In genomic region chr2:24493713-24494112, GRCh38 we compare ENCODE assay signal across 10 cellular contexts. TPM values are rescaled to one million over a fixed set of nuclear protein-coding genes. Genes with fewer than 3 reads are reported as not detected.
DNase-seq lines count a peak whose midpoint lies in the region; ATAC-seq, FAIRE-seq and TF ChIP-seq lines count a peak whose summit lies in the region.
"Had no signal": no experiment of that assay in that cellular context is flagged by ENCODE, and none has a peak within 500 bp of the region (broad histone marks: within the 10 kb centered on the region; RNA-seq: fewer than 3 reads in every experiment).

No MANE protein-coding gene starts in this region.

- H3K4me3 ChIP-seq in HL-60 (replicated peaks; ENCODE audit: insufficient read depth, low read length) = no peak overlapping the region
- peak overlapping the region; percentile 69; the same call in 1 of the 2 replicates for H3K4me3 ChIP-seq in K562
- H3K4me3 ChIP-seq: HAP-1 had no signal

- no peak for ATAC-seq in K562
- ATAC-seq in naive B cell (ENCODE audit: low read depth in 2 of 2) = no peak
- ATAC-seq in HG03025 (IDR thresholded peaks at IDR 0.05; ENCODE audit: low FRiP score, unreplicated experiment) = no peak

- 50% methylated on average over 1 of the region's 1 CpG for WGBS in K562 (ENCODE audit: insufficient coverage, low coverage, missing lambda C conversion rate)

- peaks cover 73% of the 10 kb centered on the region for H3K79me2 ChIP-seq in K562 (ENCODE audit: control insufficient read depth, insufficient read depth, low read length)

- H3K27me3 Mint-ChIP-seq in naive B cell = no peaks in the 10 kb centered on the region

- no TSS peak for BruUV-seq in K562 (replicated peaks; lab: Mats Ljungman, UMichigan)

- no peak overlapping the region for H2AFZ ChIP-seq in K562 (ENCODE audit: low read depth, low read length)

- H3K27ac ChIP-seq in HL-60 (replicated peaks) = peak overlapping the region; percentile 47
- H3K27ac ChIP-seq in K562 (ENCODE audit: extremely low read depth, low read depth, low read length) = no peak overlapping the region

- H3K36me3 ChIP-seq in K562 (ENCODE audit: control insufficient read depth, insufficient read depth, low read length) = no peaks in the 10 kb centered on the region
- H3K36me3 ChIP-seq: HAP-1 had no signal

- no peak for TF ChIP-seq RAD21 in K562 (CRISPR knock-in tag; conservative IDR thresholded peaks at IDR 0.05 in 1 of 2, IDR thresholded peaks at IDR 0.05 in 1 of 2)

- CTCF ChIA-PET in K562 (lab: Yijun Ruan, JAX; ENCODE audit: low intra/inter-chr PET ratio) = no interaction called here

- H3K9me3 Mint-ChIP-seq in naive B cell = no peaks in the 10 kb centered on the region

- TF ChIP-seq CTCF in HL-60 (IDR thresholded peaks at IDR 0.05; ENCODE audit: insufficient read depth, low read length) (no peak), K562 (IDR thresholded peaks at IDR 0.05 in 2 of 3, conservative IDR thresholded peaks at IDR 0.05 in 1 of 3; ENCODE audit: insufficient read depth in 2 of 3, low read depth in 1 of 3, low read length in 3 of 3) (no peak)

- no peak for TF ChIP-seq POLR2A in K562 (conservative IDR thresholded peaks at IDR 0.05)

- H3K9me3 ChIP-seq in K562 (replicated peaks; ENCODE audit: control insufficient read depth, insufficient read depth, low read depth, low read length) = no peaks in the 10 kb centered on the region
- H3K9me3 ChIP-seq: HAP-1 had no signal

- in situ Hi-C loops in K562 (cut with MboI) = loop anchor here (5.0 kb wide), 1 partner anchor 304 kb away; no protein-coding TSS in a partner anchor

- H3K27ac Mint-ChIP-seq in naive B cell = peak overlapping the region in 1 of 6 donors; percentile 23

- no peak for FAIRE-seq in K562 (lab: Jason Lieb, UNC)

- H3K27me3 ChIP-seq in HL-60 (ENCODE audit: insufficient read depth, poor library complexity, severe bottlenecking) (no peaks in the 10 kb centered on the region), K562 (ENCODE audit: control insufficient read depth in 2 of 2, insufficient read depth in 2 of 2, low read length in 2 of 2) (no peaks in the 10 kb centered on the region)

- no peak for TF ChIP-seq EP300 in K562 (IDR thresholded peaks at IDR 0.05; ENCODE audit: low read length)

- POLR2A ChIA-PET in K562 (lab: Yijun Ruan, JAX) = interaction anchor here (0.7 to 5.9 kb wide), 3 partner anchors 14 to 63 kb away, joined by 3 to 33 read pairs (median 4); no protein-coding TSS in a partner anchor

- intact Hi-C loops in K562 (cut with micrococcal nuclease) = loop anchor here (5.0 kb wide), 3 partner anchors 36 to 334 kb away; no protein-coding TSS in a partner anchor

- peak; percentile 83 to 88 for DNase-seq in AML-193 (lab: John Stamatoyannopoulos, UW)
- peak; percentile 27 to 55 for DNase-seq in HL-60 (ENCODE audit: low read depth in 1 of 2, low spot score in 1 of 2)
- no peak for DNase-seq in K562 (ENCODE audit: extremely low read depth in 1 of 4, low spot score in 3 of 4)
- no peak for DNase-seq in naive B cell
- no peak for DNase-seq in NCI-H446 (lab: John Stamatoyannopoulos, UW)
- DNase-seq in hippocampal formation (lab: John Stamatoyannopoulos, UW) = no peak
- DNase-seq in superior temporal gyrus (ENCODE audit: extremely low spot score) = no peak
- DNase-seq: amniotic stem cell had no signal

- H3K4me3 Mint-ChIP-seq in naive B cell = peak overlapping the region in 5 of 8 donors; percentile 16 to 95 (median 78)

- H3K9me1 ChIP-seq in K562 (ENCODE audit: control insufficient read depth, insufficient read depth, low read length) = no peaks in the 10 kb centered on the region

- no peak overlapping the region for H3K9ac ChIP-seq in K562 (ENCODE audit: insufficient read depth in 1 of 2, low read depth in 2 of 2, low read length in 2 of 2)

- peak overlapping the region; percentile 82 for H3K4me2 ChIP-seq in K562 (ENCODE audit: insufficient read depth, low read length)

- H4K20me1 ChIP-seq in K562 (replicated peaks; ENCODE audit: control insufficient read depth, insufficient read depth, low read length) = peaks cover 6% of the 10 kb centered on the region

- no peaks in the 10 kb centered on the region for H3K36me3 Mint-ChIP-seq in naive B cell

- peaks cover 37 to 48% (median 42%) of the 10 kb centered on the region in 3 donors for H3K4me1 Mint-ChIP-seq in naive B cell

- H3K4me1 ChIP-seq in K562 (replicated peaks in 1 of 2; ENCODE audit: control insufficient read depth in 2 of 2, insufficient read depth in 2 of 2, low read length in 2 of 2) = peaks cover 23 to 53% of the 10 kb centered on the region in 2 experiments

TF ChIP-seq in K562, 482 proteins besides CTCF, POLR2A, EP300 and RAD21 (continues in another document):
- TF ChIP-seq SNIP1 (IDR thresholded peaks at IDR 0.05; ENCODE audit: low read depth) = no peak
- TF ChIP-seq AFF4 (CRISPR knock-in tag; IDR thresholded peaks at IDR 0.05) = no peak
- no peak for TF ChIP-seq ZNF551 (CRISPR knock-in tag; IDR thresholded peaks at IDR 0.05)
- no peak for TF ChIP-seq BACH1 (tag; IDR thresholded peaks at IDR 0.05)
- TF ChIP-seq ZNF511 (CRISPR knock-in tag; IDR thresholded peaks at IDR 0.05) = no peak
- no peak for TF ChIP-seq SMAD1 (IDR thresholded peaks at IDR 0.05; ENCODE audit: low read depth, low read length, partially characterized antibody)
- no peak for TF ChIP-seq ZKSCAN3 (CRISPR knock-in tag; IDR thresholded peaks at IDR 0.05)
- no peak for TF ChIP-seq EZH2 (IDR thresholded peaks at IDR 0.05; ENCODE audit: borderline replicate concordance, low read depth, low read length)
- no peak for TF ChIP-seq ZNF253 (CRISPR knock-in tag; conservative IDR thresholded peaks at IDR 0.05)
- no peak for TF ChIP-seq SIN3A (IDR thresholded peaks at IDR 0.05; ENCODE audit: borderline replicate concordance in 2 of 2, control insufficient read depth in 1 of 2, low read depth in 2 of 2, low read length in 2 of 2)
- peak; percentile 51 for TF ChIP-seq RFX1 (IDR thresholded peaks at IDR 0.05)
- no peak for TF ChIP-seq ZNF561 (CRISPR knock-in tag; conservative IDR thresholded peaks at IDR 0.05)
- TF ChIP-seq ZSCAN32 (CRISPR knock-in tag; IDR thresholded peaks at IDR 0.05) = no peak
- TF ChIP-seq RAD51 (IDR thresholded peaks at IDR 0.05; ENCODE audit: borderline replicate concordance, low read depth) = no peak
- TF ChIP-seq POLR2AphosphoS5 (IDR thresholded peaks at IDR 0.05; ENCODE audit: control insufficient read depth, insufficient read depth, low read depth, low read length) = no peak
- TF ChIP-seq RBM15 (IDR thresholded peaks at IDR 0.05; ENCODE audit: insufficient read depth, low read length) = no peak
- TF ChIP-seq MAFG (tag; conservative IDR thresholded peaks at IDR 0.05) = no peak
- TF ChIP-seq ZNF239 (CRISPR knock-in tag; IDR thresholded peaks at IDR 0.05) = no peak

RNA-seq across cellular contexts. Expression of gene NCOA1, which starts 2.7 kb away (rescaled TPM):
- 51.3 and 140 TPM in 2 replicates for total RNA-seq in K562 (2011; cell fraction: chromatin; rRNA removed; ENCODE audit: low replicate concordance)
- total RNA-seq in K562 (2011; cell fraction: nucleolus; rRNA removed) = 21.5 and 31.2 TPM in 2 replicates
- total RNA-seq in K562 (2011; cell fraction: nucleoplasm; rRNA removed) = 55.1 and 80.0 TPM in 2 replicates
- total RNA-seq in K562 (2014; rRNA removed) = 8.3 and 12.2 TPM in 2 replicates
- 19.4 and 20.3 TPM in 2 replicates for total RNA-seq in K562 (2014; rRNA removed; fragmentation: Illumina TruSeq; extraction: Trizol)
- total RNA-seq in K562 (2015; rRNA removed; fragmentation: Illumina TruSeq; extraction: Trizol) = 19.9 TPM in 2 replicates
- total RNA-seq in K562 (2021) = 16.2 and 17.0 TPM in 2 replicates
- polyA plus RNA-seq in K562 (2011; rRNA removed) = 22.2 and 25.7 TPM in 2 replicates
- polyA plus RNA-seq in K562 (2011; cell fraction: cytosol; rRNA removed) = 12.8 and 15.5 TPM in 2 replicates
- polyA plus RNA-seq in K562 (2011; cell fraction: nucleus; rRNA removed) = 23.6 and 27.1 TPM in 2 replicates
- polyA plus RNA-seq in K562 (2012) = 12.6 and 12.9 TPM in 2 replicates
- 17.4 and 19.7 TPM in 2 replicates for polyA plus RNA-seq in K562 (2014; fragmentation: Illumina TruSeq; extraction: Trizol)
- 1 to 10 TPM; 4.9 to 6.2 TPM for polyA plus RNA-seq in K562 (2014; fragmentation: Nextera tagmentation; extraction: Ambion mirVana)
- polyA plus RNA-seq in K562 (2014; rRNA removed) = 9.4 and 10.8 TPM in 2 replicates
- 67.5 and 67.7 TPM in 2 replicates for polyA minus RNA-seq in K562 (2011; rRNA and poly(A)+ RNA removed)
- 14.5 and 23.9 TPM in 2 replicates for polyA minus RNA-seq in K562 (2011; cell fraction: cytosol; rRNA and poly(A)+ RNA removed)
- polyA minus RNA-seq in K562 (2011; cell fraction: nucleus; rRNA and poly(A)+ RNA removed) = 40.3 and 55.5 TPM in 2 replicates
- 10 to 100 TPM in 5 of 6 donors, 1 to 10 TPM in 1; 9.8 to 21.3 (median 12.6) TPM for polyA plus RNA-seq in naive B cell (ENCODE audit: low read depth in 6 of 6)

Comparison
In these comparisons a context has a peak if more than half of its experiments do, and no peak if none do; other contexts are left out.
1. DNase-seq: peak in AML-193 (2 of 2) and HL-60 (2 of 2); none in K562 (0 of 4), naive B cell (single experiment), NCI-H446 (0 of 2), hippocampal formation (0 of 2) and superior temporal gyrus (single experiment).